In genomic region chr1:202241376-202242079, GRCh38 we compare ENCODE assay signal across 14 cellular contexts. TPM values are rescaled to one million over a fixed set of nuclear protein-coding genes. Genes with fewer than 3 reads are reported as not detected.
DNase-seq lines count a peak whose midpoint lies in the region; TF ChIP-seq lines count a peak whose summit lies in the region.
"Had no signal": no experiment of that assay in that cellular context is flagged by ENCODE, and none has a peak within 500 bp of the region (broad histone marks: within the 10 kb centered on the region; RNA-seq: fewer than 3 reads in every experiment).

No MANE protein-coding gene starts in this region.

- TF ChIP-seq CTCF in ascending aorta (IDR thresholded peaks at IDR 0.05) (no peak), transverse colon (IDR thresholded peaks at IDR 0.05) (no peak)

- H3K9me3 Mint-ChIP-seq in activated T-cell treated with anti-CD3 and anti-CD28 coated beads, Interleukin-2, amount 50 U/mL, for 24 hours, result no peaks in the 10 kb centered on the region
- H3K9me3 Mint-ChIP-seq in immature natural killer cell, result no peaks in the 10 kb centered on the region
- H3K9me3 Mint-ChIP-seq: activated naive CD4-positive, alpha-beta T cell treated with anti-CD3 and anti-CD28 coated beads, Interleukin-2, amount 10 ng/mL, durations not matched to agents 7 days and 5 days had no signal

- no peaks in the 10 kb centered on the region for H3K36me3 Mint-ChIP-seq in activated T-cell treated with anti-CD3 and anti-CD28 coated beads, Interleukin-2, amount 50 U/mL, for 24 hours (ENCODE audit: low read depth)
- peaks cover under 1 to 18% (median under 1%) of the 10 kb centered on the region in 3 donors for H3K36me3 Mint-ChIP-seq in immature natural killer cell
- H3K36me3 Mint-ChIP-seq: activated naive CD4-positive, alpha-beta T cell treated with anti-CD3 and anti-CD28 coated beads, Interleukin-2, amount 10 ng/mL, durations not matched to agents 7 days and 5 days had no signal

- 40 to 67% methylated on average over 1 to 6 of the region's 6 CpGs for WGBS in transverse colon (ENCODE audit: low coverage in 1 of 2), 2 donors

- in situ Hi-C loops in transverse colon (cut with MboI; ENCODE audit: low pct_ligation_motif_present in 1 of 4, low pct_unique_long_range_greater_than_20kb in 1 of 4, low sequenced_read_pairs in 3 of 4) (no loop called here), G401 (cut with HindIII; ENCODE audit: low sequenced_read_pairs) (no loop called here)

- TF ChIP-seq EP300 in transverse colon (IDR thresholded peaks at IDR 0.05; ENCODE audit: low read depth), result no peak

- peak overlapping the region; percentile 82 to 83 for H3K27ac ChIP-seq in ascending aorta
- no peak overlapping the region for H3K27ac ChIP-seq in transverse colon
- no peak overlapping the region for H3K27ac ChIP-seq in caudate nucleus (ENCODE audit: low read depth, low read length)
- H3K27ac ChIP-seq: cardiac muscle cell, upper lobe of right lung had no signal

- intact Hi-C loops in ascending aorta (cut with DNase I), result no loop called here
- intact Hi-C loops in transverse colon (cut with DNase I; ENCODE audit: low total_unique reads), result no loop called here

- no peak overlapping the region for H3K27ac Mint-ChIP-seq in activated T-cell treated with anti-CD3 and anti-CD28 coated beads, Interleukin-2, amount 50 U/mL, for 24 hours
- H3K27ac Mint-ChIP-seq in immature natural killer cell, result peak overlapping the region in 4 of 6 donors; percentile 17 to 75 (median 34)
- H3K27ac Mint-ChIP-seq: activated naive CD4-positive, alpha-beta T cell treated with anti-CD3 and anti-CD28 coated beads, Interleukin-2, amount 10 ng/mL, durations not matched to agents 7 days and 5 days had no signal

- H3K4me3 ChIP-seq in ascending aorta (no peak overlapping the region), transverse colon (no peak overlapping the region)
- H3K4me3 ChIP-seq: cardiac muscle cell, upper lobe of right lung had no signal

- peak; percentile 22 for DNase-seq in activated T-cell treated with anti-CD3 and anti-CD28 coated beads, Interleukin-2, amount 50 U/mL, for 24 hours
- no peak for DNase-seq in activated T-cell treated with anti-CD3 and anti-CD28 coated beads, Interleukin-2, amount 50 U/mL, for 48 hours
- peak; percentile 36 to 87 for DNase-seq in ascending aorta (ENCODE audit: low spot score in 2 of 2)
- no peak for DNase-seq in immature natural killer cell
- DNase-seq in transverse colon, result peak; percentile 1
- DNase-seq in G401 (ENCODE audit: low spot score), result no peak
- no peak for DNase-seq in caudate nucleus (lab: John Stamatoyannopoulos, UW)
- DNase-seq in midbrain (lab: John Stamatoyannopoulos, UW), result no peak
- DNase-seq: activated CD4-positive, CD25-positive, alpha-beta regulatory T cell; activated naive CD4-positive, alpha-beta T cell treated with anti-CD3 and anti-CD28 coated beads, Interleukin-2, amount 10 ng/mL, durations not matched to agents 7 days and 5 days; stimulated activated CD4-positive, alpha-beta T cell treated with anti-CD3 and anti-CD28 coated beads, Interleukin-2, amount 100 ng/mL, for 24 hours; upper lobe of right lung had no signal

- H3K9me3 ChIP-seq in ascending aorta (no peaks in the 10 kb centered on the region), transverse colon (no peaks in the 10 kb centered on the region)
- H3K9me3 ChIP-seq: upper lobe of right lung had no signal

- H3K27me3 ChIP-seq in ascending aorta, result no peaks in the 10 kb centered on the region
- peaks cover 9% of the 10 kb centered on the region for H3K27me3 ChIP-seq in transverse colon
- H3K27me3 ChIP-seq: cardiac muscle cell had no signal

- H3K4me1 ChIP-seq in ascending aorta (peaks cover 20 to 42% of the 10 kb centered on the region in 2 donors), transverse colon (no peaks in the 10 kb centered on the region)
- H3K4me1 ChIP-seq: upper lobe of right lung had no signal

- no peak overlapping the region for H3K4me3 Mint-ChIP-seq in activated T-cell treated with anti-CD3 and anti-CD28 coated beads, Interleukin-2, amount 50 U/mL, for 24 hours
- H3K4me3 Mint-ChIP-seq in immature natural killer cell, result no peak overlapping the region
- H3K4me3 Mint-ChIP-seq: activated naive CD4-positive, alpha-beta T cell treated with anti-CD3 and anti-CD28 coated beads, Interleukin-2, amount 10 ng/mL, durations not matched to agents 7 days and 5 days had no signal

- no peak for TF ChIP-seq POLR2A in transverse colon (IDR thresholded peaks at IDR 0.05)

- H3K27me3 Mint-ChIP-seq in activated T-cell treated with anti-CD3 and anti-CD28 coated beads, Interleukin-2, amount 50 U/mL, for 24 hours, result peaks cover 17% of the 10 kb centered on the region
- H3K27me3 Mint-ChIP-seq in immature natural killer cell (ENCODE audit: low read depth in 3 of 3), result peaks cover 0 to 7% (median 4%) of the 10 kb centered on the region in 3 donors

- H3K36me3 ChIP-seq in ascending aorta, result peaks cover 0 to 4% of the 10 kb centered on the region in 2 donors
- H3K36me3 ChIP-seq in transverse colon, result no peaks in the 10 kb centered on the region
- H3K36me3 ChIP-seq: cardiac muscle cell, upper lobe of right lung had no signal

- H3K4me1 Mint-ChIP-seq in activated T-cell treated with anti-CD3 and anti-CD28 coated beads, Interleukin-2, amount 50 U/mL, for 24 hours (ENCODE audit: low read depth), result peaks cover under 1% of the 10 kb centered on the region
- peaks cover 0 to under 1% of the 10 kb centered on the region in 2 donors for H3K4me1 Mint-ChIP-seq in immature natural killer cell
- H3K4me1 Mint-ChIP-seq: activated naive CD4-positive, alpha-beta T cell treated with anti-CD3 and anti-CD28 coated beads, Interleukin-2, amount 10 ng/mL, durations not matched to agents 7 days and 5 days had no signal

RNA-seq across cellular contexts. Expression of gene LGR6, which starts 47.9 kb away (rescaled TPM):
- total RNA-seq in ascending aorta (26.0 TPM), transverse colon (1 to 10 TPM in 1 of 4 donors, under 1 TPM in 1, not detected in 2; 0.41 to 1.6 TPM)
- polyA plus RNA-seq in immature natural killer cell, result 10 to 100 TPM; 10.9 to 26.8 (median 21.1) TPM
- not detected in 2 replicates for total RNA-seq in G401 (2014; rRNA removed; shearing (Covaris generic))
- total RNA-seq: cardiac muscle cell, pulmonary artery endothelial cell had no signal

Comparison
In these comparisons a context has a peak if more than half of its experiments do, and no peak if none do; other contexts are left out.
1. DNase-seq: peak in activated T-cell treated with anti-CD3 and anti-CD28 coated beads, Interleukin-2, amount 50 U/mL, for 24 hours (single experiment), ascending aorta (2 of 2) and transverse colon (single experiment); none in activated T-cell treated with anti-CD3 and anti-CD28 coated beads, Interleukin-2, amount 50 U/mL, for 48 hours (0 of 2), immature natural killer cell (0 of 3), G401 (single experiment), caudate nucleus (0 of 61) and midbrain (single experiment).
2. H3K27ac ChIP-seq: peak in ascending aorta (2 of 2); none in transverse colon (0 of 4) and caudate nucleus (single experiment).
3. RNA of gene LGR6, which starts 47.9 kb away (total RNA-seq): 26.0 TPM in ascending aorta (single experiment); 0.41 to 1.6 TPM in transverse colon and not detected in G401; every median in the first group is over 10 times any median in the second.